Comparison of ENCODE assay signal across 17 cellular contexts in genomic region chr22:22194931-22195264, GRCh38. TPM values are rescaled to one million over a fixed set of nuclear protein-coding genes. Genes with fewer than 3 reads are reported as not detected.
DNase-seq lines count a peak whose midpoint lies in the region; ATAC-seq and TF ChIP-seq lines count a peak whose summit lies in the region.
"Had no signal": no experiment of that assay in that cellular context is flagged by ENCODE, and none has a peak within 500 bp of the region (broad histone marks: within the 10 kb centered on the region; RNA-seq: fewer than 3 reads in every experiment).

No MANE protein-coding gene starts in this region.

- no peak for TF ChIP-seq POLR2A in esophagus muscularis mucosa (IDR thresholded peaks at IDR 0.05; ENCODE audit: low read depth)

- ATAC-seq in GM18907 (IDR thresholded peaks at IDR 0.05; ENCODE audit: unreplicated experiment), result peak; percentile 15
- ATAC-seq in HG03378 (IDR thresholded peaks at IDR 0.05; ENCODE audit: unreplicated experiment), result peak; percentile 3

- no peak overlapping the region for H2AFZ ChIP-seq in SU-DHL-6 (ENCODE audit: low read depth, low read length, severe bottlenecking)
- H2AFZ ChIP-seq in parathyroid adenoma, result peak overlapping the region; percentile 64
- H2AFZ ChIP-seq: GM23248 had no signal

- DNase-seq in esophagus muscularis mucosa (ENCODE audit: extremely low spot score) (no peak), coronary artery (ENCODE audit: low spot score) (no peak), activated gamma-delta T cell treated with Interleukin-2 at 50 U/mL for 16 hours (no peak)
- DNase-seq: GDM1, SIG-M5 had no signal

- H3K9me3 ChIP-seq in SU-DHL-6 (ENCODE audit: insufficient read depth, low read length), result no peaks in the 10 kb centered on the region
- no peaks in the 10 kb centered on the region for H3K9me3 ChIP-seq in parathyroid adenoma (ENCODE audit: control insufficient read depth, low read length)
- no peaks in the 10 kb centered on the region for H3K9me3 ChIP-seq in esophagus muscularis mucosa
- H3K9me3 ChIP-seq: A549, Caco-2 had no signal

- WGBS in esophagus muscularis mucosa, result 32% methylated on average over 3 of the region's 3 CpGs

- H3K79me2 ChIP-seq in SU-DHL-6 (ENCODE audit: insufficient read depth, low read length) (no peaks in the 10 kb centered on the region; the same call in 1 of the 2 replicates), parathyroid adenoma (no peaks in the 10 kb centered on the region)

- H3F3A ChIP-seq in SU-DHL-6 (ENCODE audit: insufficient read depth), result peaks cover 30% of the 10 kb centered on the region

- H3K4me3 ChIP-seq in SU-DHL-6 (ENCODE audit: insufficient read depth, low read length, poor library complexity, severe bottlenecking) (peak overlapping the region; percentile 47), parathyroid adenoma (ENCODE audit: low read depth, low read length) (peak overlapping the region; percentile 49), esophagus muscularis mucosa (no peak overlapping the region), coronary artery (no peak overlapping the region)
- H3K4me3 ChIP-seq: A549, GM23248, SK-N-MC had no signal

- H3K4me1 ChIP-seq in parathyroid adenoma, result peaks cover 24% of the 10 kb centered on the region
- H3K4me1 ChIP-seq in esophagus muscularis mucosa, result no peaks in the 10 kb centered on the region
- H3K4me1 ChIP-seq: A549, Caco-2 had no signal

- no peaks in the 10 kb centered on the region for H3K9me2 ChIP-seq in SU-DHL-6 (replicated peaks; ENCODE audit: insufficient read depth, low read length)

- H3K36me3 ChIP-seq in SU-DHL-6 (ENCODE audit: low read length), result no peaks in the 10 kb centered on the region
- no peaks in the 10 kb centered on the region for H3K36me3 ChIP-seq in parathyroid adenoma (ENCODE audit: control insufficient read depth, insufficient read depth, low read length)
- H3K36me3 ChIP-seq in esophagus muscularis mucosa, result no peaks in the 10 kb centered on the region

- no peaks in the 10 kb centered on the region for H4K20me1 ChIP-seq in SU-DHL-6 (ENCODE audit: low read depth, low read length)

- H3K9ac ChIP-seq in SU-DHL-6 (ENCODE audit: low read length), result peak overlapping the region; percentile 74; the same call in 1 of the 2 replicates
- H3K9ac ChIP-seq in parathyroid adenoma, result no peak overlapping the region
- H3K9ac ChIP-seq: GM23248 had no signal

- no peak for TF ChIP-seq EP300 in esophagus muscularis mucosa (IDR thresholded peaks at IDR 0.05)

- intact Hi-C loops in esophagus muscularis mucosa (cut with DNase I), result no loop called here

- peak overlapping the region; percentile 85 for H3K4me2 ChIP-seq in SU-DHL-6 (ENCODE audit: low read depth, low read length, poor library complexity, severe bottlenecking)
- peak overlapping the region; percentile 40 for H3K4me2 ChIP-seq in parathyroid adenoma (ENCODE audit: low read length)
- H3K4me2 ChIP-seq: A549 had no signal

- H3K27ac ChIP-seq in SU-DHL-6 (ENCODE audit: low read depth, low read length), result peak overlapping the region; percentile 95
- H3K27ac ChIP-seq in parathyroid adenoma, result peak overlapping the region; percentile 99
- H3K27ac ChIP-seq in esophagus muscularis mucosa (replicated peaks in 1 of 4), result no peak overlapping the region
- no peak overlapping the region for H3K27ac ChIP-seq in coronary artery
- H3K27ac ChIP-seq: A549, GM23248, HL-60, SK-N-MC had no signal

- H3K27me3 ChIP-seq in SU-DHL-6 (ENCODE audit: low read length), result no peaks in the 10 kb centered on the region
- H3K27me3 ChIP-seq in parathyroid adenoma (ENCODE audit: control insufficient read depth, insufficient read depth, low read length), result no peaks in the 10 kb centered on the region
- peaks cover 0 to 34% (median 3%) of the 10 kb centered on the region in 4 donors for H3K27me3 ChIP-seq in esophagus muscularis mucosa

- no peak for TF ChIP-seq CTCF in SU-DHL-6 (IDR thresholded peaks at IDR 0.05; ENCODE audit: insufficient read depth, low read length, poor library complexity, severe bottlenecking)
- no peak for TF ChIP-seq CTCF in parathyroid adenoma (IDR thresholded peaks at IDR 0.05)
- no peak for TF ChIP-seq CTCF in esophagus muscularis mucosa (IDR thresholded peaks at IDR 0.05)
- TF ChIP-seq CTCF in coronary artery (IDR thresholded peaks at IDR 0.05), result no peak

RNA-seq across cellular contexts. Expression of gene VPREB1, which starts 49.7 kb away (rescaled TPM):
- total RNA-seq in esophagus muscularis mucosa, result not detected
- total RNA-seq: Caco-2; CD8-positive, alpha-beta T cell; GM12878; GM23248; H7 had no signal

Comparison
In these comparisons a context has a peak if more than half of its experiments do, and no peak if none do; other contexts are left out.
1. H3K27ac ChIP-seq: peak in SU-DHL-6 (single experiment) and parathyroid adenoma (single experiment); none in esophagus muscularis mucosa (0 of 4) and coronary artery (0 of 2).
2. H3K4me3 ChIP-seq: peak in SU-DHL-6 (single experiment) and parathyroid adenoma (single experiment); none in esophagus muscularis mucosa (0 of 4) and coronary artery (single experiment).